16 cellular contexts compared by ENCODE assay signal in genomic region chr20:49957487-49957938, GRCh38. TPM values are rescaled to one million over a fixed set of nuclear protein-coding genes. Genes with fewer than 3 reads are reported as not detected.
DNase-seq lines count a peak whose midpoint lies in the region; ATAC-seq and TF ChIP-seq lines count a peak whose summit lies in the region.
"Had no signal": no experiment of that assay in that cellular context is flagged by ENCODE, and none has a peak within 500 bp of the region (broad histone marks: within the 10 kb centered on the region; RNA-seq: fewer than 3 reads in every experiment).

No MANE protein-coding gene starts in this region.

- H3K4me3 ChIP-seq in GM12875 (ENCODE audit: low read depth, low read length) (no peak overlapping the region), MG63 (no peak overlapping the region), spleen (no peak overlapping the region)
- H3K4me3 ChIP-seq: left lung, tibial nerve had no signal

- TF ChIP-seq CTCF in GM12875 (IDR thresholded peaks at IDR 0.05; ENCODE audit: borderline replicate concordance, insufficient read depth, low read depth, low read length) (0 out of 2 replicates have a peak, but pooled peaks have one; percentile 9), spleen (IDR thresholded peaks at IDR 0.05 in 8 of 11, conservative IDR thresholded peaks at IDR 0.05 in 3 of 11) (no peak)

- H3K27me3 ChIP-seq in MG63 (no peaks in the 10 kb centered on the region), spleen (replicated peaks in 1 of 7) (no peaks in the 10 kb centered on the region)
- H3K27me3 ChIP-seq: BE2C, foreskin keratinocyte, left lung, tibial nerve had no signal

- H3K4me1 ChIP-seq in spleen = peaks cover 0 to 11% (median 0%) of the 10 kb centered on the region in 6 donors
- H3K4me1 ChIP-seq: BE2C, foreskin keratinocyte, left lung, tibial nerve had no signal

- TF ChIP-seq POLR2A in spleen (IDR thresholded peaks at IDR 0.05) = no peak

- intact Hi-C loops in spleen (cut with DNase I; ENCODE audit: low total_unique reads) = no loop called here

- H3K36me3 ChIP-seq in MG63 (peaks cover 75% of the 10 kb centered on the region), spleen (peaks cover 3 to 97% (median 59%) of the 10 kb centered on the region in 6 donors)

- H3K27ac ChIP-seq in spleen = peak overlapping the region in 2 of 8 donors; percentile 7 to 40
- H3K27ac ChIP-seq: foreskin keratinocyte, left lung, RWPE1, tibial nerve had no signal

- 85 to 100% (median 94%) methylated on average over 6 to 7 of the region's 7 CpGs for WGBS in spleen, 5 donors

- H3K9me3 ChIP-seq in MG63 = no peaks in the 10 kb centered on the region
- no peaks in the 10 kb centered on the region for H3K9me3 ChIP-seq in spleen
- H3K9me3 ChIP-seq: BE2C, left lung, tibial nerve had no signal

- no peak for ATAC-seq in GM18909 (IDR thresholded peaks at IDR 0.05; ENCODE audit: poor library complexity, unreplicated experiment)
- ATAC-seq: foreskin keratinocyte, left lung had no signal

- DNase-seq in MG63 = peak; percentile 32
- peak; percentile 84 for DNase-seq in cerebellar cortex (ENCODE audit: low spot score)
- DNase-seq in spleen = peak; percentile 54
- DNase-seq in AG08395 (ENCODE audit: low spot score) = no peak
- no peak for DNase-seq in AML-193 (lab: John Stamatoyannopoulos, UW)
- DNase-seq: BE2C; foreskin keratinocyte; HCEC 1CT; left lung; NCI-H1694 treated with DMSO at 0.1 percent for 48 hours; NCI-H226; NK-92 treated with Interleukin-12 subunit alpha and Interleukin-12 subunit beta, amount 100 ng/mL, for 24 hours had no signal

RNA-seq across cellular contexts. Expression of gene RNF114, which starts 21.3 kb away (rescaled TPM):
- total RNA-seq in MG63 (2014; rRNA removed; shearing (Covaris generic); ENCODE audit: low replicate concordance) = 86.6 and 89.6 TPM in 2 replicates
- total RNA-seq in spleen = 100 to 1,000 TPM in 6 of 7 donors, 10 to 100 TPM in 1; 96.5 to 246 (median 113) TPM
- polyA plus RNA-seq in spleen = 10 to 100 TPM; 35.5 to 62.0 (median 37.6) TPM

RNA-seq across cellular contexts. Expression of gene SNAI1, which starts 25.3 kb away (rescaled TPM):
- total RNA-seq in MG63 (2014; rRNA removed; shearing (Covaris generic); ENCODE audit: low replicate concordance) = 0.12 and 0.82 TPM in 2 replicates
- 10 to 100 TPM in 2 of 7 donors, 1 to 10 TPM in 5; 2.1 to 10.5 (median 8.3) TPM for total RNA-seq in spleen
- polyA plus RNA-seq in spleen = 1 to 10 TPM; 1.3 to 2.4 (median 1.7) TPM

RNA-seq across cellular contexts. Expression of gene SPATA2, which starts 42.2 kb away (rescaled TPM):
- total RNA-seq in MG63 (2014; rRNA removed; shearing (Covaris generic); ENCODE audit: low replicate concordance) = 0.56 and 0.72 TPM in 2 replicates
- 10 to 100 TPM; 11.2 to 33.2 (median 17.2) TPM for total RNA-seq in spleen
- polyA plus RNA-seq in spleen = 1 to 10 TPM; 2.9 to 8.0 (median 4.1) TPM

Comparison
In these comparisons a context has a peak if more than half of its experiments do, and no peak if none do; other contexts are left out.
1. DNase-seq: peak in MG63 (single experiment), cerebellar cortex (single experiment) and spleen (single experiment); none in AG08395 (single experiment) and AML-193 (0 of 2).